In the genomic region with DNA sequence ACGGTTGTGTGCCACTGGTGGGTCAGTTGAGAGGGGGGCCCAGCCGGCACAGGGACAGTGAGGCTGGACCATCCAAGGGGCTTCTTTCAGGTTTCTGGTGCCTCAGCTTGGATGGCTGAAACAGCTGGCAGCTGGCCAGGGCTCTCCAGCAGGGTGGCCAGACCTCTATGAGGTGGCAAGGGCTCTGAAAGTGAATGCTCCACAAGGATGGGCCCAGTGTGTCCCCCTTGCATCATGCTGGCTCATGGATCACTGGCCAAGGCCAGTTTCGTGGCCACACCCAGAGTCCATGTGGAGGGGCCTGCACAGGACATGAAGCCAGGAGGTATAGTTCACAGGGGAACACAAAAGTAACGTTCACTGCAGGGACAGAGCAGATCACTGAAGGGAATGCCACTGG, we compare ENCODE assay signal across 1 cellular context.
TF ChIP-seq lines count a peak whose summit lies in the region.

No MANE protein-coding gene starts in this region.

TF ChIP-seq in IMR-90, 13 proteins besides CTCF, POLR2A, EP300 and RAD21 (continued from another document):
- TF ChIP-seq, protein P1, sequence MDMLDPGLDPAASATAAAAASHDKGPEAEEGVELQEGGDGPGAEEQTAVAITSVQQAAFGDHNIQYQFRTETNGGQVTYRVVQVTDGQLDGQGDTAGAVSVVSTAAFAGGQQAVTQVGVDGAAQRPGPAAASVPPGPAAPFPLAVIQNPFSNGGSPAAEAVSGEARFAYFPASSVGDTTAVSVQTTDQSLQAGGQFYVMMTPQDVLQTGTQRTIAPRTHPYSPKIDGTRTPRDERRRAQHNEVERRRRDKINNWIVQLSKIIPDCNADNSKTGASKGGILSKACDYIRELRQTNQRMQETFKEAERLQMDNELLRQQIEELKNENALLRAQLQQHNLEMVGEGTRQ (IDR thresholded peaks at IDR 0.05; ENCODE audit: low read depth, low read length): no peak
- TF ChIP-seq RCOR1 (IDR thresholded peaks at IDR 0.05; ENCODE audit: insufficient replicate concordance, low read length): no peak
- TF ChIP-seq FOS (IDR thresholded peaks at IDR 0.05; ENCODE audit: low read depth, low read length): no peak
- TF ChIP-seq RFX5 (IDR thresholded peaks at IDR 0.05; ENCODE audit: low read depth, low read length): no peak
- TF ChIP-seq NFE2L2 (IDR thresholded peaks at IDR 0.05; ENCODE audit: low read depth, low read length): no peak
- no peak for TF ChIP-seq MAZ (IDR thresholded peaks at IDR 0.05; ENCODE audit: borderline replicate concordance, low read depth, low read length)
- no peak for TF ChIP-seq MAFK (IDR thresholded peaks at IDR 0.05; ENCODE audit: low read depth, low read length)
- no peak for TF ChIP-seq MXI1 (IDR thresholded peaks at IDR 0.05; ENCODE audit: borderline replicate concordance, low read depth, low read length)
- TF ChIP-seq, protein P2, sequence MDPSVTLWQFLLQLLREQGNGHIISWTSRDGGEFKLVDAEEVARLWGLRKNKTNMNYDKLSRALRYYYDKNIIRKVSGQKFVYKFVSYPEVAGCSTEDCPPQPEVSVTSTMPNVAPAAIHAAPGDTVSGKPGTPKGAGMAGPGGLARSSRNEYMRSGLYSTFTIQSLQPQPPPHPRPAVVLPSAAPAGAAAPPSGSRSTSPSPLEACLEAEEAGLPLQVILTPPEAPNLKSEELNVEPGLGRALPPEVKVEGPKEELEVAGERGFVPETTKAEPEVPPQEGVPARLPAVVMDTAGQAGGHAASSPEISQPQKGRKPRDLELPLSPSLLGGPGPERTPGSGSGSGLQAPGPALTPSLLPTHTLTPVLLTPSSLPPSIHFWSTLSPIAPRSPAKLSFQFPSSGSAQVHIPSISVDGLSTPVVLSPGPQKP (IDR thresholded peaks at IDR 0.05; ENCODE audit: borderline replicate concordance, low read depth, low read length): no peak
- no peak for TF ChIP-seq CHD1 (IDR thresholded peaks at IDR 0.05; ENCODE audit: low read depth, low read length)
TF ChIP-seq in IMR-90: peak in this region for 0.
